ENCODE assay signal across 1 cellular context in genomic region chr1:114322207-114322606, GRCh38.
TF ChIP-seq lines count a peak whose summit lies in the region.

No MANE protein-coding gene starts in this region.

TF ChIP-seq in IMR-90, 13 proteins besides CTCF, POLR2A, EP300 and RAD21 (continued from another document):
- TF ChIP-seq MAFK (IDR thresholded peaks at IDR 0.05; ENCODE audit: low read depth, low read length): no peak
- TF ChIP-seq SMC3 (IDR thresholded peaks at IDR 0.05; ENCODE audit: low read depth, low read length): no peak
- no peak for TF ChIP-seq FOS (IDR thresholded peaks at IDR 0.05; ENCODE audit: low read depth, low read length)
- TF ChIP-seq MAZ (IDR thresholded peaks at IDR 0.05; ENCODE audit: borderline replicate concordance, low read depth, low read length): no peak
